8 cellular contexts compared by ENCODE assay signal in the genomic region with DNA sequence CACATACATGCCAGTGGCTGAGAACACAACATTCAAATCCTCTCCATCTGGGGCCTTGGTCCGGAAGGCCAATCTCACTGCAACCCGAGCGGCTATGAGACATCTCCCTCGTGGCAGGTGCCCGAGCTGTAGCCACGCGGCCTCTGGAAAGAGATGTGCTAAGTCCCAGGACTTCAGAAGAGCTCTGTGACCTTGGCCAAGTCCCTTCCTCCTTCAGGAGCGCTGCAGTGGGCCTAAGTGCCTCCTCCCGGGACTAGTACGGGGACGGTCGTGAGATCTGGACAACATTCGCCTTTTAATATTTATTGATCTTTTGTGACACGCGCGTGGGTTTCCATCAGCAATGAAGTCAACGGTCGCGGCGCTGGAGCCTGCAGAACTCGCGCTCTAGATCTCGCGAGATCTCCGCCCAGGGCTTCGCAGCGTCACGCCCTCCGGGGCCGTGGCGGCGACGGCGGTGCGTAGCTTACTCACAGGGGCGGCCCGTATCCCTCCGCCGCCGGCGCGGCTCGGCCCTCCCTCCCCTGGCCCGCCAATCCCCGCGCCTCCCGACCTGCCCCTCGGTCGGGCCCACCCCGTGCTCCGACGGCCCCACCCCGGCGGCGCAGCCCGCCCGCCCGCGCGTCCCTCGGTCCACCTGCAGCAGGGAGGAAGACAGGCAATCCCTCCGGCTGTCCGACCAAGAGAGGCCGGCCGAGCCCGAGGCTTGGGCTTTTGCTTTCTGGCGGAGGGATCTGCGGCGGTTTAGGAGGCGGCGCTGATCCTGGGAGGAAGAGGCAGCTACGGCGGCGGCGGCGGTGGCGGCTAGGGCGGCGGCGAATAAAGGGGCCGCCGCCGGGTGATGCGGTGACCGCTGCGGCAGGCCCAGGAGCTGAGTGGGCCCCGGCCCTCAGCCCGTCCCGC. TPM values are rescaled to one million over a fixed set of nuclear protein-coding genes. Genes with fewer than 3 reads are reported as not detected.
DNase-seq lines count a peak whose midpoint lies in the region; ATAC-seq, FAIRE-seq and TF ChIP-seq lines count a peak whose summit lies in the region.

A gene (plus strand): TSS at position 588 of the 903 bp plus-strand sequence. CDS start 453 bp downstream, outside the sequence.

- H3K27ac ChIP-seq in cardiac muscle cell = peak within 1 kb of the TSS; percentile 98
- peak within 1 kb of the TSS; percentile 84 for H3K27ac ChIP-seq in parathyroid adenoma
- H3K27ac ChIP-seq in tibial artery = peak within 1 kb of the TSS; percentile 95 to 96

- H3K9me3 ChIP-seq in adipocyte (ENCODE audit: control insufficient read depth, low read length) (no peaks in the 10 kb centered on the region), cardiac muscle cell (ENCODE audit: low read depth) (no peaks in the 10 kb centered on the region), parathyroid adenoma (ENCODE audit: control insufficient read depth, low read length) (no peaks in the 10 kb centered on the region), tibial artery (no peaks in the 10 kb centered on the region)

- H3K27me3 ChIP-seq in adipocyte (replicated peaks; ENCODE audit: control insufficient read depth, insufficient read depth, low read length) (no peaks in the 10 kb centered on the region), cardiac muscle cell (no peaks in the 10 kb centered on the region), parathyroid adenoma (ENCODE audit: control insufficient read depth, insufficient read depth, low read length) (no peaks in the 10 kb centered on the region), tibial artery (no peaks in the 10 kb centered on the region)

- TF ChIP-seq CTCF in cardiac muscle cell (IDR thresholded peaks at IDR 0.05; ENCODE audit: low read depth, low read length) = no peak
- no peak for TF ChIP-seq CTCF in parathyroid adenoma (IDR thresholded peaks at IDR 0.05)
- no peak for TF ChIP-seq CTCF in tibial artery (IDR thresholded peaks at IDR 0.05)

- peaks cover 32% of the 10 kb centered on the region for H3K79me2 ChIP-seq in parathyroid adenoma

- ATAC-seq in HG02840 (IDR thresholded peaks at IDR 0.05; ENCODE audit: low FRiP score, unreplicated experiment) = peak; percentile 77

- H3K4me3 ChIP-seq in adipocyte (ENCODE audit: low read length) = peak within 1 kb of the TSS; percentile 93
- peak within 1 kb of the TSS; percentile 94 for H3K4me3 ChIP-seq in cardiac muscle cell
- peak within 1 kb of the TSS; percentile 96 for H3K4me3 ChIP-seq in parathyroid adenoma (ENCODE audit: low read depth, low read length)
- peak within 1 kb of the TSS; percentile 68 to 91 for H3K4me3 ChIP-seq in tibial artery

- H3K36me3 ChIP-seq in adipocyte (ENCODE audit: control insufficient read depth, insufficient read depth, low read length, severe bottlenecking) = no peaks in the 10 kb centered on the region
- H3K36me3 ChIP-seq in cardiac muscle cell = no peaks in the 10 kb centered on the region
- no peaks in the 10 kb centered on the region for H3K36me3 ChIP-seq in parathyroid adenoma (ENCODE audit: control insufficient read depth, insufficient read depth, low read length)
- no peaks in the 10 kb centered on the region for H3K36me3 ChIP-seq in tibial artery

- H3K4me1 ChIP-seq in adipocyte (ENCODE audit: control insufficient read depth, insufficient read depth, low read length) = peaks cover 29% of the 10 kb centered on the region
- peaks cover 34% of the 10 kb centered on the region for H3K4me1 ChIP-seq in cardiac muscle cell (ENCODE audit: low read depth)
- peaks cover 24% of the 10 kb centered on the region for H3K4me1 ChIP-seq in parathyroid adenoma
- H3K4me1 ChIP-seq in tibial artery = peaks cover 0 to 42% (median 31%) of the 10 kb centered on the region in 4 donors

- FAIRE-seq in GM12892 (lab: Jason Lieb, UNC) = peak; percentile 99

- peak within 1 kb of the TSS; percentile 97 for H3K9ac ChIP-seq in adipocyte (ENCODE audit: low read length)
- H3K9ac ChIP-seq in parathyroid adenoma = peak within 1 kb of the TSS; percentile 59

- peak within 1 kb of the TSS; percentile 73 for H3K4me2 ChIP-seq in parathyroid adenoma (ENCODE audit: low read length)

- peak; percentile 84 for TF ChIP-seq POLR2A in GM12892 (IDR thresholded peaks at IDR 0.05; ENCODE audit: low read depth, low read length)

- intact Hi-C loops in tibial artery (cut with DNase I; ENCODE audit: low total_unique reads) = no loop called here

- DNase-seq in GM12892 (ENCODE audit: insufficient read length) (peak; percentile 93), NCI-H1436 treated with DMSO at 0.1 percent for 48 hours (lab: John Stamatoyannopoulos, UW) (peak; percentile 86), T follicular helper cell (ENCODE audit: low read depth) (peak; percentile 97), adipocyte (ENCODE audit: low read depth) (peak; percentile 99), cardiac muscle cell (ENCODE audit: low read depth in 1 of 2, low spot score in 1 of 2) (peak; percentile 98 to 99), tibial artery (peak; percentile 95 to 98)

- peak within 1 kb of the TSS; percentile 99 for H2AFZ ChIP-seq in parathyroid adenoma

RNA-seq across cellular contexts. Expression of the gene that starts here (rescaled TPM):
- 163 TPM for polyA plus RNA-seq in GM12892 (2012; ENCODE audit: missing spikeins)
- 225 and 338 TPM in 2 replicates for total RNA-seq in cardiac muscle cell
- polyA plus RNA-seq in cardiac muscle cell = 236 and 291 TPM in 2 replicates

Comparison
In these comparisons a context has a peak if more than half of its experiments do, and no peak if none do; other contexts are left out.
1. Peak in every context shown above with its lines: DNase-seq, ATAC-seq, H3K4me3 ChIP-seq and H3K27ac ChIP-seq.